In genomic region chr6:29685718-29686326, GRCh38 we compare ENCODE assay signal across 16 cellular contexts. TPM values are rescaled to one million over a fixed set of nuclear protein-coding genes. Genes with fewer than 3 reads are reported as not detected.
A peak's percentile ranks its signal among the peaks of the same experiment; 100 is the strongest.
DNase-seq lines count a peak whose midpoint lies in the region; ATAC-seq and TF ChIP-seq lines count a peak whose summit lies in the region.
"Had no signal": no experiment of that assay in that cellular context is flagged by ENCODE, and none has a peak within 500 bp of the region (broad histone marks: within the 10 kb centered on the region; RNA-seq: fewer than 3 reads in every experiment).

No MANE protein-coding gene starts in this region.

- H3K27me3 ChIP-seq in RWPE2 (ENCODE audit: insufficient read depth, poor library complexity, severe bottlenecking) (no peaks in the 10 kb centered on the region), foreskin keratinocyte (no peaks in the 10 kb centered on the region), neural progenitor cell (no peaks in the 10 kb centered on the region), esophagus squamous epithelium (peaks cover 0 to 3% (median 0%) of the 10 kb centered on the region in 4 donors), suprapubic skin (peaks cover under 1% of the 10 kb centered on the region)
- H3K27me3 ChIP-seq: brain microvascular endothelial cell, transverse colon had no signal

- H3K4me3 Mint-ChIP-seq in neural progenitor cell: no peak overlapping the region
- H3K4me3 Mint-ChIP-seq: activated naive CD4-positive, alpha-beta T cell treated with anti-CD3 and anti-CD28 coated beads, Interleukin-2, amount 10 ng/mL, durations not matched to agents 7 days and 5 days; naive thymus-derived CD8-positive, alpha-beta T cell had no signal

- peak; percentile 22 for TF ChIP-seq CTCF in GM13977 (IDR thresholded peaks at IDR 0.05; ENCODE audit: extremely low read depth, insufficient read depth, missing control alignments)
- TF ChIP-seq CTCF in RWPE2 (IDR thresholded peaks at IDR 0.05; ENCODE audit: poor library complexity, severe bottlenecking): peak; percentile 48
- TF ChIP-seq CTCF in foreskin keratinocyte (conservative IDR thresholded peaks at IDR 0.05): peak; percentile 58
- TF ChIP-seq CTCF in neural progenitor cell (IDR thresholded peaks at IDR 0.05): peak; percentile 65
- no peak for TF ChIP-seq CTCF in esophagus squamous epithelium (IDR thresholded peaks at IDR 0.05)
- no peak for TF ChIP-seq CTCF in suprapubic skin (IDR thresholded peaks at IDR 0.05)

- in situ Hi-C loops in GM13977 (cut with MboI; ENCODE audit: low pct_unique_long_range_greater_than_20kb, low sequenced_read_pairs, unreplicated experiment): no loop called here

- no peak for TF ChIP-seq POLR2A in esophagus squamous epithelium (IDR thresholded peaks at IDR 0.05)
- no peak for TF ChIP-seq POLR2A in suprapubic skin (IDR thresholded peaks at IDR 0.05)

- H3K9me3 Mint-ChIP-seq in neural progenitor cell: peaks cover 3% of the 10 kb centered on the region
- H3K9me3 Mint-ChIP-seq: activated naive CD4-positive, alpha-beta T cell treated with anti-CD3 and anti-CD28 coated beads, Interleukin-2, amount 10 ng/mL, durations not matched to agents 7 days and 5 days had no signal

- 77 to 82% methylated on average over 7 to 8 of the region's 15 CpGs for WGBS in esophagus squamous epithelium, 2 donors
- 73% methylated on average over 13 of the region's 15 CpGs for WGBS in suprapubic skin

- no peak for TF ChIP-seq EP300 in suprapubic skin (IDR thresholded peaks at IDR 0.05)

- no peak overlapping the region for H3K4me2 ChIP-seq in neural progenitor cell

- H4K20me1 ChIP-seq in neural progenitor cell (ENCODE audit: low read depth): no peaks in the 10 kb centered on the region

- no peaks in the 10 kb centered on the region for H3K36me3 Mint-ChIP-seq in neural progenitor cell
- H3K36me3 Mint-ChIP-seq: activated naive CD4-positive, alpha-beta T cell treated with anti-CD3 and anti-CD28 coated beads, Interleukin-2, amount 10 ng/mL, durations not matched to agents 7 days and 5 days; naive thymus-derived CD8-positive, alpha-beta T cell had no signal

- peak overlapping the region; percentile 53 for H2AFZ ChIP-seq in neural progenitor cell (replicated peaks)

- H3K27me3 Mint-ChIP-seq in neural progenitor cell (ENCODE audit: insufficient read depth, low read depth): no peaks in the 10 kb centered on the region

- H3K9me3 ChIP-seq in RWPE2 (ENCODE audit: severe bottlenecking) (no peaks in the 10 kb centered on the region), neural progenitor cell (ENCODE audit: low read depth) (no peaks in the 10 kb centered on the region), esophagus squamous epithelium (no peaks in the 10 kb centered on the region), suprapubic skin (no peaks in the 10 kb centered on the region)
- H3K9me3 ChIP-seq: transverse colon had no signal

- H3K4me3 ChIP-seq in RWPE2 (ENCODE audit: severe bottlenecking) (no peak overlapping the region), neural progenitor cell (no peak overlapping the region), esophagus squamous epithelium (no peak overlapping the region), suprapubic skin (no peak overlapping the region)
- H3K4me3 ChIP-seq: transverse colon had no signal

- H3K36me3 ChIP-seq in RWPE2 (ENCODE audit: low read depth): no peaks in the 10 kb centered on the region
- no peaks in the 10 kb centered on the region for H3K36me3 ChIP-seq in neural progenitor cell
- H3K36me3 ChIP-seq in esophagus squamous epithelium: no peaks in the 10 kb centered on the region
- H3K36me3 ChIP-seq in suprapubic skin: no peaks in the 10 kb centered on the region
- H3K36me3 ChIP-seq: brain microvascular endothelial cell, transverse colon had no signal

- H3K4me1 ChIP-seq in RWPE2 (ENCODE audit: insufficient read depth, poor library complexity, severe bottlenecking): no peaks in the 10 kb centered on the region
- peaks cover 6% of the 10 kb centered on the region for H3K4me1 ChIP-seq in foreskin keratinocyte
- no peaks in the 10 kb centered on the region for H3K4me1 ChIP-seq in neural progenitor cell
- H3K4me1 ChIP-seq in esophagus squamous epithelium: no peaks in the 10 kb centered on the region
- no peaks in the 10 kb centered on the region for H3K4me1 ChIP-seq in suprapubic skin
- H3K4me1 ChIP-seq: transverse colon had no signal

- intact Hi-C loops in esophagus squamous epithelium (cut with DNase I): no loop called here

- H3K4me1 Mint-ChIP-seq in neural progenitor cell: no peaks in the 10 kb centered on the region

- ATAC-seq in RWPE2 (ENCODE audit: low read depth): peak; percentile 54; the same call in 1 of the 3 replicates
- ATAC-seq in foreskin keratinocyte: no peak
- ATAC-seq: naive thymus-derived CD8-positive, alpha-beta T cell had no signal

- no peaks in the 10 kb centered on the region for H3F3A ChIP-seq in neural progenitor cell (ENCODE audit: low read depth)

- no peak for DNase-seq in GM13977 (ENCODE audit: low spot score)
- no peak for DNase-seq in RWPE2 (ENCODE audit: low spot score)
- DNase-seq in foreskin keratinocyte: no peak
- peak; percentile 68 for DNase-seq in neural progenitor cell (ENCODE audit: low spot score)
- no peak for DNase-seq in esophagus squamous epithelium (lab: John Stamatoyannopoulos, UW)
- no peak for DNase-seq in activated naive CD4-positive, alpha-beta T cell treated with anti-CD3 and anti-CD28 coated beads, Interleukin-2, amount 50 U/mL, for 16 hours
- DNase-seq in cerebellar nuclear complex (lab: John Stamatoyannopoulos, UW): no peak
- DNase-seq in suprapubic skin (ENCODE audit: low spot score in 2 of 2): no peak
- DNase-seq: activated naive CD4-positive, alpha-beta T cell treated with anti-CD3 and anti-CD28 coated beads, Interleukin-2, amount 10 ng/mL, durations not matched to agents 7 days and 5 days; brain microvascular endothelial cell; DMS79 treated with DMSO at 0.1 percent for 48 hours; naive thymus-derived CD8-positive, alpha-beta T cell; NCI-H1092; transverse colon had no signal

- H3K9ac ChIP-seq in neural progenitor cell: no peak overlapping the region

- no peak overlapping the region for H3K27ac Mint-ChIP-seq in neural progenitor cell
- H3K27ac Mint-ChIP-seq: activated naive CD4-positive, alpha-beta T cell treated with anti-CD3 and anti-CD28 coated beads, Interleukin-2, amount 10 ng/mL, durations not matched to agents 7 days and 5 days; naive thymus-derived CD8-positive, alpha-beta T cell had no signal

- H3K27ac ChIP-seq in RWPE2 (ENCODE audit: poor library complexity, severe bottlenecking): no peak overlapping the region
- H3K27ac ChIP-seq in foreskin keratinocyte: no peak overlapping the region
- no peak overlapping the region for H3K27ac ChIP-seq in neural progenitor cell
- no peak overlapping the region for H3K27ac ChIP-seq in esophagus squamous epithelium
- H3K27ac ChIP-seq in suprapubic skin: no peak overlapping the region
- H3K27ac ChIP-seq: brain microvascular endothelial cell, transverse colon, VCaP had no signal

- no peaks in the 10 kb centered on the region for H3K79me2 ChIP-seq in neural progenitor cell (ENCODE audit: low read depth)

RNA-seq across cellular contexts. Expression of gene ZFP57, which starts 4.9 kb away (rescaled TPM):
- total RNA-seq in foreskin keratinocyte (1.3 and 20.1 TPM in 2 replicates), neural progenitor cell (ENCODE audit: low replicate concordance) (not detected in 2 replicates), esophagus squamous epithelium (1 to 10 TPM in 1 of 4 donors, not detected in 3; 2.4 TPM), suprapubic skin (under 1 TPM in 1 of 4 donors, not detected in 3; 0.76 TPM)
- polyA plus RNA-seq in foreskin keratinocyte: 1.7 and 23.1 TPM in 2 replicates
- total RNA-seq: glomerular endothelial cell had no signal

RNA-seq across cellular contexts. Expression of gene MOG, which starts 28.9 kb away (rescaled TPM):
- total RNA-seq in foreskin keratinocyte (not detected in 2 replicates), neural progenitor cell (ENCODE audit: low replicate concordance) (not detected in 2 replicates), esophagus squamous epithelium (not detected), suprapubic skin (not detected)
- polyA plus RNA-seq in foreskin keratinocyte: not detected in 2 replicates
- total RNA-seq: glomerular endothelial cell; naive thymus-derived CD8-positive, alpha-beta T cell; transverse colon had no signal
- polyA plus RNA-seq: naive thymus-derived CD8-positive, alpha-beta T cell had no signal

RNA-seq across cellular contexts. Expression of gene HLA-F, which starts 37.4 kb away (rescaled TPM):
- total RNA-seq in foreskin keratinocyte (35.3 and 55.5 TPM in 2 replicates), neural progenitor cell (ENCODE audit: low replicate concordance) (0.56 TPM in 1 of 2 replicates, not detected in the other), esophagus squamous epithelium (10 to 100 TPM in 3 of 4 donors, 1 to 10 TPM in 1; 8.7 to 56.1 (median 31.0) TPM), suprapubic skin (100 to 1,000 TPM in 1 of 4 donors, 10 to 100 TPM in 3; 25.6 to 162 (median 62.2) TPM)
- polyA plus RNA-seq in foreskin keratinocyte: 36.6 and 54.5 TPM in 2 replicates

RNA-seq across cellular contexts. Expression of gene GABBR1, which starts 52.8 kb away (rescaled TPM):
- total RNA-seq in foreskin keratinocyte (10.3 and 12.2 TPM in 2 replicates), neural progenitor cell (ENCODE audit: low replicate concordance) (25.4 and 37.4 TPM in 2 replicates), esophagus squamous epithelium (10 to 100 TPM in 2 of 4 donors, 1 to 10 TPM in 2; 4.1 to 19.5 (median 8.5) TPM), suprapubic skin (10 to 100 TPM; 16.4 to 78.1 (median 31.1) TPM)
- 6.0 and 6.4 TPM in 2 replicates for polyA plus RNA-seq in foreskin keratinocyte

Comparison
In these comparisons a context has a peak if more than half of its experiments do, and no peak if none do; other contexts are left out.
1. CTCF ChIP-seq: peak in GM13977 (single experiment), RWPE2 (single experiment), foreskin keratinocyte (single experiment) and neural progenitor cell (single experiment); none in esophagus squamous epithelium (0 of 6) and suprapubic skin (0 of 2).